Comparison of ENCODE assay signal across 14 cellular contexts in genomic region chr14:102962111-102962627, GRCh38. TPM values are rescaled to one million over a fixed set of nuclear protein-coding genes. Genes with fewer than 3 reads are reported as not detected.
DNase-seq lines count a peak whose midpoint lies in the region; ATAC-seq and TF ChIP-seq lines count a peak whose summit lies in the region.
"Had no signal": no experiment of that assay in that cellular context is flagged by ENCODE, and none has a peak within 500 bp of the region (broad histone marks: within the 10 kb centered on the region; RNA-seq: fewer than 3 reads in every experiment).

No MANE protein-coding gene starts in this region.

- TF ChIP-seq CTCF in dorsolateral prefrontal cortex (IDR thresholded peaks at IDR 0.05 in 54 of 56, conservative IDR thresholded peaks at IDR 0.05 in 2 of 56; ENCODE audit: low read depth in 1 of 56, partially characterized antibody in 56 of 56) (no peak), right lobe of liver (IDR thresholded peaks at IDR 0.05) (no peak), BE2C (IDR thresholded peaks at IDR 0.05; ENCODE audit: low read depth, low read length) (no peak)

- DNase-seq in dorsolateral prefrontal cortex: no peak
- DNase-seq in right lobe of liver: no peak
- DNase-seq in BE2C: no peak
- DNase-seq in MV-4-11 (lab: John Stamatoyannopoulos, UW): no peak
- no peak for DNase-seq in DMS153 treated with DMSO at 0.1 percent for 48 hours (lab: John Stamatoyannopoulos, UW; ENCODE audit: unreplicated experiment)
- DNase-seq: C1 segment of cervical spinal cord; CD4-positive, CD25-positive, alpha-beta regulatory T cell; CD8-positive, alpha-beta memory T cell; COR-L47; DMS 273 treated with DMSO at 0.1 percent for 48 hours; GM23248 had no signal

- intact Hi-C loops in dorsolateral prefrontal cortex (cut with DNase I) (no loop called here), right lobe of liver (cut with DNase I) (no loop called here)

- H3K4me1 ChIP-seq in right lobe of liver (no peaks in the 10 kb centered on the region), BE2C (no peaks in the 10 kb centered on the region)
- H3K4me1 ChIP-seq: HAP-1 had no signal

- WGBS in right lobe of liver (ENCODE audit: insufficient coverage, low coverage, low lambda C conversion rate, missing lambda C conversion rate): 58% methylated on average over 7 of the region's 9 CpGs

- peak; percentile 54 to 80 (median 78) for ATAC-seq in right lobe of liver

- peaks cover 5 to 94% (median 51%) of the 10 kb centered on the region in 4 donors for H3K36me3 ChIP-seq in right lobe of liver
- H3K36me3 ChIP-seq in BE2C: peaks cover 81% of the 10 kb centered on the region

- H3K9me3 ChIP-seq in right lobe of liver (no peaks in the 10 kb centered on the region), BE2C (no peaks in the 10 kb centered on the region)
- H3K9me3 ChIP-seq: HAP-1 had no signal

- TF ChIP-seq POLR2A in right lobe of liver (IDR thresholded peaks at IDR 0.05): no peak

- H3K4me3 ChIP-seq in dorsolateral prefrontal cortex (no peak overlapping the region), right lobe of liver (no peak overlapping the region), BE2C (ENCODE audit: low read depth, low read length) (no peak overlapping the region)
- H3K4me3 ChIP-seq: GM23248, HAP-1 had no signal

- H3K27ac ChIP-seq in cingulate gyrus (ENCODE audit: low read depth, low read length) (peak overlapping the region; percentile 41), dorsolateral prefrontal cortex (peak overlapping the region in 46 of 59 donors; percentile 6 to 84 (median 56)), right lobe of liver (no peak overlapping the region)
- H3K27ac ChIP-seq: GM23248 had no signal

- H3K27me3 ChIP-seq in dorsolateral prefrontal cortex (no peaks in the 10 kb centered on the region), right lobe of liver (no peaks in the 10 kb centered on the region), BE2C (no peaks in the 10 kb centered on the region)

RNA-seq across cellular contexts. Expression of gene AMN, which starts 39.7 kb away (rescaled TPM):
- total RNA-seq in dorsolateral prefrontal cortex (1 to 10 TPM in 21 of 120 experiments, under 1 TPM in 75, not detected in 24; 0.18 to 3.8 (median 0.56) TPM), right lobe of liver (10 to 100 TPM in 5 of 6 experiments, 1 to 10 TPM in 1; 7.1 to 69.1 (median 28.6) TPM)
- 1.2 TPM for polyA plus RNA-seq in BE2C (2012; ENCODE audit: insufficient read depth, insufficient read length, low read depth)
- total RNA-seq: GM23248, H4 had no signal
- polyA plus RNA-seq: GM23248 had no signal

Comparison
In these comparisons a context has a peak if more than half of its experiments do, and no peak if none do; other contexts are left out.
1. H3K27ac ChIP-seq: peak in cingulate gyrus (single experiment) and dorsolateral prefrontal cortex (46 of 59); none in right lobe of liver (0 of 3).